ENCODE assay signal across 8 cellular contexts in the genomic region with DNA sequence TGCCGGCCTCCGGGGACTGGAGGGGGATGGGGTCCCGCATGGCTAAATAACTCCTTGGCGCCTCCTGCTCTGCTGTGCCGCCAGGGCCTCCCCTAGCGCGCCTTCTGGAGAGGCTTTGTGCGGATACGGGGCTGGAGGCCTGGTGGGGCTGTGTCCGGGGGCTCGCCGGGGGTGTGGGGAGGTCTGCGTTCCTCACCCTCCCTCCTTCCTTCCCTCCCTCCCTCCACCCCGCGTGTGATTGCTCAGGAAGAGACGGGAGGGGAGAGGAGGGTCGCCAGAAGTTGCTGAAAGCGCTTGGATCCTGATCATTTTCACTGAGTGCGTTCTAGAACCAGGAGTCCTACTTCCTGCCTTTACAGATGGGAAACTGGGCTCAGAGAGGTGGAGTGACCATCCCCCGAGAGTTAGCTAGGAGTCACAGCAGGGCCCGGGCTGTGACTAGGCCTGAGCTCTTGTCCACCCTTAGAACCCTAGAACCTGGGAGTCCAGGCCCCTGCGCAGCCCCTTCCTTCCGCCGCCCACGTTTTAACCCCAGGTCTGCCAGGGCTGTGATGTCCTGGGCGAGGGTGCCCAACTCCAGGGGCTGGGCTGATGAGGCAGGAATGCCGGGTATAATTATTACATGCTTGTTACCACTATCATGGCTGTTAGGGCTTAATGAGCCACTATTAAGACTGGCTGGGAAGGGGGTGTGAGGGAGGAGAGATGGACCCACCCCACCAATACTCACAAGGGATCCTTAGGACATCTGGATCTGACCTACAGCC. TPM values are rescaled to one million over a fixed set of nuclear protein-coding genes. Genes with fewer than 3 reads are reported as not detected.
DNase-seq lines count a peak whose midpoint lies in the region; ATAC-seq and TF ChIP-seq lines count a peak whose summit lies in the region.

No MANE protein-coding gene starts in this region.

- H3K9me3 ChIP-seq in CD4-positive, alpha-beta memory T cell (ENCODE audit: control insufficient read depth in 1 of 2, low read length in 2 of 2) = no peaks in the 10 kb centered on the region
- H3K9me3 ChIP-seq in mucosa of descending colon = no peaks in the 10 kb centered on the region

- peak overlapping the region; percentile 48 to 67 for H3K4me3 ChIP-seq in CD4-positive, alpha-beta memory T cell (ENCODE audit: low read length in 2 of 2)
- H3K4me3 ChIP-seq in dorsolateral prefrontal cortex (peak overlapping the region; percentile 44 to 99 (median 71)), mucosa of descending colon (peak overlapping the region; percentile 19), urinary bladder (ENCODE audit: low read depth, low read length) (peak overlapping the region; percentile 34)

- H3K4me1 Mint-ChIP-seq in CD4-positive, alpha-beta memory T cell = peaks cover 33 to 67% (median 49%) of the 10 kb centered on the region in 4 donors

- CTCF ChIA-PET in CD4-positive, alpha-beta memory T cell (lab: Charles Lee; ENCODE audit: partially characterized antibody) = interaction anchor here (0.5 to 18.3 kb wide), 6 partner anchors 8 to 45 kb away, joined by 3 to 542 read pairs (median 86); a partner anchor contains a TSS

- peaks cover 13% of the 10 kb centered on the region for H3K36me3 ChIP-seq in CD4-positive, alpha-beta memory T cell (ENCODE audit: insufficient read depth, low read length)
- no peaks in the 10 kb centered on the region for H3K36me3 ChIP-seq in mucosa of descending colon (ENCODE audit: low read depth)
- no peaks in the 10 kb centered on the region for H3K36me3 ChIP-seq in urinary bladder (ENCODE audit: insufficient read depth)

- intact Hi-C loops in CD4-positive, alpha-beta memory T cell (cut with micrococcal nuclease) = no loop called here
- intact Hi-C loops in dorsolateral prefrontal cortex (cut with DNase I) (no loop called here), mucosa of descending colon (cut with DNase I, micrococcal nuclease) (loop anchor here in 1 of 2 donors (5.0 kb wide), 1 partner anchor 40 kb away; a partner anchor contains a TSS)

- H3K27ac Mint-ChIP-seq in CD4-positive, alpha-beta memory T cell = peak overlapping the region; percentile 96 to 99 (median 98)

- peak in 26 of 56 donors; percentile 1 to 63 (median 28) for TF ChIP-seq CTCF in dorsolateral prefrontal cortex (IDR thresholded peaks at IDR 0.05 in 54 of 56, conservative IDR thresholded peaks at IDR 0.05 in 2 of 56; ENCODE audit: low read depth in 1 of 56, partially characterized antibody in 56 of 56)
- TF ChIP-seq CTCF in mucosa of descending colon (IDR thresholded peaks at IDR 0.05) = no peak

- 2% methylated on average over 27 of the region's 27 CpGs for WGBS in urinary bladder

- H3K4me3 Mint-ChIP-seq in CD4-positive, alpha-beta memory T cell = peak overlapping the region; percentile 78 to 94 (median 86)

- POLR2A ChIA-PET in CD4-positive, alpha-beta memory T cell (lab: Charles Lee; ENCODE audit: partially characterized antibody) = interaction anchor here (0.6 to 27.2 kb wide), 41 partner anchors 9 to 1913 kb away, joined by 3 to 1691 read pairs (median 6); a partner anchor contains a TSS

- H3K4me1 ChIP-seq in CD4-positive, alpha-beta memory T cell (ENCODE audit: insufficient read depth, low read length) = peaks cover 47% of the 10 kb centered on the region
- peaks cover 44% of the 10 kb centered on the region for H3K4me1 ChIP-seq in mucosa of descending colon (ENCODE audit: low read depth)
- H3K4me1 ChIP-seq in urinary bladder (ENCODE audit: insufficient read depth) = peaks cover 2% of the 10 kb centered on the region

- peak overlapping the region; percentile 91 for H3K27ac ChIP-seq in CD4-positive, alpha-beta memory T cell (ENCODE audit: low read depth, low read length)
- H3K27ac ChIP-seq in dorsolateral prefrontal cortex (peak overlapping the region; percentile 95 to 100 (median 100)), urinary bladder (ENCODE audit: low read depth) (peak overlapping the region; percentile 95)

- H3K27me3 ChIP-seq in CD4-positive, alpha-beta memory T cell (ENCODE audit: insufficient read depth, low read length) = no peaks in the 10 kb centered on the region
- H3K27me3 ChIP-seq in dorsolateral prefrontal cortex = no peaks in the 10 kb centered on the region

- peaks cover 0 to 32% (median 3%) of the 10 kb centered on the region in 8 donors for H3K9me3 Mint-ChIP-seq in CD4-positive, alpha-beta memory T cell

- H3K36me3 Mint-ChIP-seq in CD4-positive, alpha-beta memory T cell = peaks cover 14 to 33% of the 10 kb centered on the region in 2 donors

- DNase-seq in CD4-positive, alpha-beta memory T cell = no peak
- DNase-seq in RKO (ENCODE audit: low spot score) (peak; percentile 81), dorsolateral prefrontal cortex (peak in 1 of 10 donors; percentile 52), mucosa of descending colon (peak in 2 of 3 donors; percentile 71 to 73), cerebellum (ENCODE audit: low spot score) (no peak)

- H3K27me3 Mint-ChIP-seq in CD4-positive, alpha-beta memory T cell = peaks cover 0 to 6% of the 10 kb centered on the region in 2 donors

- peak; percentile 1 for ATAC-seq in GM21528 (IDR thresholded peaks at IDR 0.05; ENCODE audit: low FRiP score, unreplicated experiment)
- peak; percentile 4 for ATAC-seq in mucosa of descending colon
- ATAC-seq in GM21529 (IDR thresholded peaks at IDR 0.05; ENCODE audit: unreplicated experiment) = no peak

RNA-seq across cellular contexts. Expression of a gene that starts 0.8 kb away (rescaled TPM):
- 100 to 1,000 TPM; 163 TPM for total RNA-seq in CD4-positive, alpha-beta memory T cell
- 100 to 1,000 TPM in 1 of 2 donors, 10 to 100 TPM in 1; 16.5 to 133 TPM for polyA plus RNA-seq in CD4-positive, alpha-beta memory T cell
- total RNA-seq in dorsolateral prefrontal cortex (100 to 1,000 TPM; 163 to 440 (median 240) TPM), mucosa of descending colon (100 to 1,000 TPM; 267 to 328 (median 295) TPM), urinary bladder (59.5 TPM), cerebellum (60.1 TPM)
- 473 TPM for polyA plus RNA-seq in urinary bladder

RNA-seq across cellular contexts. Expression of a gene that starts 8.0 kb away (rescaled TPM):
- total RNA-seq in CD4-positive, alpha-beta memory T cell = 1 to 10 TPM; 5.5 to 5.8 TPM
- 1 to 10 TPM in 1 of 2 donors, under 1 TPM in 1; 0.13 to 1.8 TPM for polyA plus RNA-seq in CD4-positive, alpha-beta memory T cell
- total RNA-seq in dorsolateral prefrontal cortex = 10 to 100 TPM in 1 of 120 experiments, 1 to 10 TPM in 119; 1.8 to 14.5 (median 4.1) TPM
- 10 to 100 TPM in 1 of 3 donors, 1 to 10 TPM in 2; 4.4 to 10.6 (median 8.0) TPM for total RNA-seq in mucosa of descending colon
- 1.3 TPM for total RNA-seq in urinary bladder
- 1.8 TPM for polyA plus RNA-seq in urinary bladder
- 2.9 TPM for total RNA-seq in cerebellum

RNA-seq across cellular contexts. Expression of a gene that starts 40.7 kb away (rescaled TPM):
- 10 to 100 TPM; 64.2 to 65.0 TPM for total RNA-seq in CD4-positive, alpha-beta memory T cell
- polyA plus RNA-seq in CD4-positive, alpha-beta memory T cell = 100 to 1,000 TPM; 121 to 164 TPM
- total RNA-seq in dorsolateral prefrontal cortex = 100 to 1,000 TPM in 6 of 120 experiments, 10 to 100 TPM in 114; 46.4 to 115 (median 74.8) TPM
- 100 to 1,000 TPM in 2 of 3 donors, 10 to 100 TPM in 1; 86.3 to 158 (median 124) TPM for total RNA-seq in mucosa of descending colon
- total RNA-seq in urinary bladder = 56.5 TPM
- polyA plus RNA-seq in urinary bladder = 97.5 TPM
- 55.1 TPM for total RNA-seq in cerebellum

RNA-seq across cellular contexts. Expression of a gene that starts 56.0 kb away (rescaled TPM):
- under 1 TPM in 1 of 2 experiments, not detected in 1; 0.52 TPM for total RNA-seq in CD4-positive, alpha-beta memory T cell
- polyA plus RNA-seq in CD4-positive, alpha-beta memory T cell = not detected
- total RNA-seq in dorsolateral prefrontal cortex (10 to 100 TPM in 12 of 120 experiments, 1 to 10 TPM in 107, under 1 TPM in 1; 0.81 to 14.6 (median 4.8) TPM), mucosa of descending colon (1 to 10 TPM; 2.5 to 7.7 (median 6.2) TPM), urinary bladder (1.7 TPM), cerebellum (1.4 TPM)
- 1.1 TPM for polyA plus RNA-seq in urinary bladder

RNA-seq across cellular contexts. Expression of a gene that starts 58.2 kb away (rescaled TPM):
- 10 to 100 TPM; 46.2 to 49.2 TPM for total RNA-seq in CD4-positive, alpha-beta memory T cell
- polyA plus RNA-seq in CD4-positive, alpha-beta memory T cell = 1 to 10 TPM; 6.8 to 8.0 TPM
- total RNA-seq in dorsolateral prefrontal cortex (10 to 100 TPM; 20.4 to 93.6 (median 37.7) TPM), mucosa of descending colon (10 to 100 TPM; 77.1 to 97.4 (median 91.5) TPM), urinary bladder (13.9 TPM), cerebellum (13.4 TPM)
- 19.0 TPM for polyA plus RNA-seq in urinary bladder

Comparison
In these comparisons a context has a peak if more than half of its experiments do, and no peak if none do; other contexts are left out.
1. DNase-seq: peak in RKO (single experiment) and mucosa of descending colon (2 of 3); none in CD4-positive, alpha-beta memory T cell (0 of 5) and cerebellum (single experiment).
2. H3K4me3 ChIP-seq: peak in every context shown above with its lines; median percentile 71 in dorsolateral prefrontal cortex; 58 in CD4-positive, alpha-beta memory T cell; 34 in urinary bladder; 19 in mucosa of descending colon.
3. Peak in every context shown above with its lines, with median percentiles within 50 percentile points of each other: H3K27ac ChIP-seq.